Comparison of ENCODE assay signal across 12 cellular contexts in genomic region chr10:17562572-17562971, GRCh38. TPM values are rescaled to one million over a fixed set of nuclear protein-coding genes. Genes with fewer than 3 reads are reported as not detected.
DNase-seq lines count a peak whose midpoint lies in the region; ATAC-seq and TF ChIP-seq lines count a peak whose summit lies in the region.
"Had no signal": no experiment of that assay in that cellular context is flagged by ENCODE, and none has a peak within 500 bp of the region (broad histone marks: within the 10 kb centered on the region; RNA-seq: fewer than 3 reads in every experiment).

No MANE protein-coding gene starts in this region.

- H3K27ac Mint-ChIP-seq in nephron progenitor cell = peak overlapping the region; percentile 19
- H3K27ac Mint-ChIP-seq: activated naive CD8-positive, alpha-beta T cell treated with anti-CD3 and anti-CD28 coated beads, Interleukin-2, amount 50 U/mL, for 24 hours; natural killer cell; T-helper 17 cell had no signal

- no peaks in the 10 kb centered on the region for H3K9me3 Mint-ChIP-seq in nephron progenitor cell
- H3K9me3 Mint-ChIP-seq: activated naive CD8-positive, alpha-beta T cell treated with anti-CD3 and anti-CD28 coated beads, Interleukin-2, amount 50 U/mL, for 24 hours; natural killer cell had no signal

- in situ Hi-C loops in brain microvascular endothelial cell (cut with HindIII; ENCODE audit: low pct_ligation_motif_present, low sequenced_read_pairs) = no loop called here

- H3K36me3 ChIP-seq in brain microvascular endothelial cell (replicated peaks) = no peaks in the 10 kb centered on the region
- no peaks in the 10 kb centered on the region for H3K36me3 ChIP-seq in lower lobe of right lung

- no peaks in the 10 kb centered on the region for H3K36me3 Mint-ChIP-seq in nephron progenitor cell (ENCODE audit: low read depth)
- H3K36me3 Mint-ChIP-seq: natural killer cell had no signal

- H3K4me3 ChIP-seq in brain microvascular endothelial cell (ENCODE audit: low read depth, low read length) (no peak overlapping the region), lower lobe of right lung (no peak overlapping the region)
- H3K4me3 ChIP-seq: GM12878 had no signal

- no peak for TF ChIP-seq CTCF in brain microvascular endothelial cell (IDR thresholded peaks at IDR 0.05; ENCODE audit: low read depth, low read length, missing control alignments)
- TF ChIP-seq CTCF in nephron progenitor cell (IDR thresholded peaks at IDR 0.05) = no peak
- TF ChIP-seq CTCF in lower lobe of right lung (IDR thresholded peaks at IDR 0.05) = no peak

- peak; percentile 14 for DNase-seq in ELF-1 (ENCODE audit: low read depth, low spot score)
- peak in 2 of 3 experiments; percentile 72 to 95 for DNase-seq in NCI-H1417 (lab: John Stamatoyannopoulos, UW)
- DNase-seq in brain microvascular endothelial cell = peak; percentile 24
- no peak for DNase-seq in nephron progenitor cell
- no peak for DNase-seq in lower lobe of right lung
- DNase-seq in HK-2 (ENCODE audit: unreplicated experiment) = no peak
- no peak for DNase-seq in activated naive CD4-positive, alpha-beta T cell treated with anti-CD3 and anti-CD28 coated beads, Interleukin-2, amount 50 U/mL, for 16 hours
- DNase-seq: activated naive CD8-positive, alpha-beta T cell treated with anti-CD3 and anti-CD28 coated beads, Interleukin-2, amount 50 U/mL, for 24 hours; natural killer cell; T-helper 17 cell had no signal

- H3K4me1 ChIP-seq in lower lobe of right lung = no peaks in the 10 kb centered on the region

- H3K27me3 Mint-ChIP-seq in nephron progenitor cell (ENCODE audit: low read depth, poor library complexity) = peaks cover 6% of the 10 kb centered on the region
- H3K27me3 Mint-ChIP-seq: activated naive CD8-positive, alpha-beta T cell treated with anti-CD3 and anti-CD28 coated beads, Interleukin-2, amount 50 U/mL, for 24 hours had no signal

- H3K27me3 ChIP-seq in brain microvascular endothelial cell (replicated peaks) (no peaks in the 10 kb centered on the region), lower lobe of right lung (ENCODE audit: low read depth) (no peaks in the 10 kb centered on the region)

- peaks cover 11% of the 10 kb centered on the region for H3K4me1 Mint-ChIP-seq in nephron progenitor cell
- H3K4me1 Mint-ChIP-seq: activated naive CD8-positive, alpha-beta T cell treated with anti-CD3 and anti-CD28 coated beads, Interleukin-2, amount 50 U/mL, for 24 hours; T-helper 17 cell had no signal

- no peaks in the 10 kb centered on the region for H3K9me3 ChIP-seq in lower lobe of right lung

- no peak for ATAC-seq in GM21619 (IDR thresholded peaks at IDR 0.05; ENCODE audit: unreplicated experiment)
- no peak for ATAC-seq in lower lobe of right lung
- ATAC-seq: activated naive CD8-positive, alpha-beta T cell treated with anti-CD3 and anti-CD28 coated beads, Interleukin-2, amount 50 U/mL, for 24 hours; GM12878; natural killer cell; T-helper 17 cell had no signal

- H3K27ac ChIP-seq in brain microvascular endothelial cell = no peak overlapping the region
- H3K27ac ChIP-seq in lower lobe of right lung = no peak overlapping the region

- no peak overlapping the region for H3K4me3 Mint-ChIP-seq in nephron progenitor cell
- H3K4me3 Mint-ChIP-seq: activated naive CD8-positive, alpha-beta T cell treated with anti-CD3 and anti-CD28 coated beads, Interleukin-2, amount 50 U/mL, for 24 hours; natural killer cell; T-helper 17 cell had no signal

- intact Hi-C loops in lower lobe of right lung (cut with DNase I) = no loop called here

RNA-seq across cellular contexts. Expression of gene HACD1, which starts 54.6 kb away (rescaled TPM):
- total RNA-seq in lower lobe of right lung = 20.4 TPM

Comparison
In these comparisons a context has a peak if more than half of its experiments do, and no peak if none do; other contexts are left out.
1. DNase-seq: peak in ELF-1 (single experiment), NCI-H1417 (2 of 3) and brain microvascular endothelial cell (single experiment); none in nephron progenitor cell (single experiment), lower lobe of right lung (single experiment), HK-2 (single experiment) and activated naive CD4-positive, alpha-beta T cell treated with anti-CD3 and anti-CD28 coated beads, Interleukin-2, amount 50 U/mL, for 16 hours (single experiment).